Comparison of ENCODE assay signal across 29 cellular contexts in genomic region chr6:149218915-149219314, GRCh38.
DNase-seq lines count a peak whose midpoint lies in the region; ATAC-seq and FAIRE-seq lines count a peak whose summit lies in the region.
"Had no signal": no experiment of that assay in that cellular context is flagged by ENCODE, and none has a peak within 500 bp of the region (broad histone marks: within the 10 kb centered on the region; RNA-seq: fewer than 3 reads in every experiment).

No MANE protein-coding gene starts in this region.

- CTCF ChIA-PET in activated CD8-positive, alpha-beta memory T cell treated with anti-CD3 and anti-CD28 coated beads, Interleukin-2, amount 10 ng/mL, durations not matched to agents 7 days and 5 days (lab: Charles Lee) = interaction anchor here (0.9 to 1.3 kb wide), 2 partner anchors 23 to 43 kb away, joined by 3 to 4 read pairs; no protein-coding TSS in a partner anchor
- CTCF ChIA-PET in naive thymus-derived CD4-positive, alpha-beta T cell (lab: Charles Lee) = no interaction called here

- no peaks in the 10 kb centered on the region for H3K9me3 ChIP-seq in naive thymus-derived CD4-positive, alpha-beta T cell (ENCODE audit: control insufficient read depth in 2 of 3, low read length in 3 of 3)
- H3K9me3 ChIP-seq: prostate gland, right lobe of liver, transverse colon had no signal

- H3K27me3 Mint-ChIP-seq in activated CD8-positive, alpha-beta memory T cell treated with anti-CD3 and anti-CD28 coated beads, Interleukin-2, amount 10 ng/mL, durations not matched to agents 7 days and 5 days = no peaks in the 10 kb centered on the region
- no peaks in the 10 kb centered on the region for H3K27me3 Mint-ChIP-seq in activated T-helper 2 cell treated with anti-CD3 and anti-CD28 coated beads, Interferon-gamma antibody, Interleukin-2, Interleukin-4, amounts not matched to agents 10 μg/mL and 5 μg/mL and 100 μg/mL, durations not matched to agents 14 hours and 24 hours and 36 hours (ENCODE audit: low read depth)
- no peaks in the 10 kb centered on the region for H3K27me3 Mint-ChIP-seq in naive thymus-derived CD4-positive, alpha-beta T cell

- no peak overlapping the region for H3K4me3 ChIP-seq in naive thymus-derived CD4-positive, alpha-beta T cell (ENCODE audit: low read length)
- H3K4me3 ChIP-seq: cardiac muscle cell, prostate gland, right lobe of liver, transverse colon had no signal

- H3K9me3 Mint-ChIP-seq in activated CD8-positive, alpha-beta memory T cell treated with anti-CD3 and anti-CD28 coated beads, Interleukin-2, amount 10 ng/mL, durations not matched to agents 7 days and 5 days (ENCODE audit: low read depth) = no peaks in the 10 kb centered on the region
- H3K9me3 Mint-ChIP-seq in activated T-helper 2 cell treated with anti-CD3 and anti-CD28 coated beads, Interferon-gamma antibody, Interleukin-2, Interleukin-4, amounts not matched to agents 10 μg/mL and 5 μg/mL and 100 μg/mL, durations not matched to agents 14 hours and 24 hours and 36 hours = peaks cover 10% of the 10 kb centered on the region
- H3K9me3 Mint-ChIP-seq in naive thymus-derived CD4-positive, alpha-beta T cell = peaks cover 0 to 7% (median 0%) of the 10 kb centered on the region in 11 donors
- H3K9me3 Mint-ChIP-seq: H9 had no signal

- intact Hi-C loops in activated T-helper 2 cell treated with anti-CD3 and anti-CD28 coated beads, Interferon-gamma antibody, Interleukin-2, Interleukin-4, amounts not matched to agents 10 μg/mL and 5 μg/mL and 100 μg/mL, durations not matched to agents 14 hours and 24 hours and 36 hours (cut with micrococcal nuclease) = loop anchor here (1.0 to 10.0 kb wide), 2 partner anchors 14 to 464 kb away; no protein-coding TSS in a partner anchor
- intact Hi-C loops in naive thymus-derived CD4-positive, alpha-beta T cell (cut with micrococcal nuclease) = loop anchor here in 1 of 2 donors (2.0 kb wide), 1 partner anchor 14 kb away; no protein-coding TSS in a partner anchor

- H3K27ac Mint-ChIP-seq in activated CD8-positive, alpha-beta memory T cell treated with anti-CD3 and anti-CD28 coated beads, Interleukin-2, amount 10 ng/mL, durations not matched to agents 7 days and 5 days = peak overlapping the region; percentile 56
- peak overlapping the region; percentile 86 for H3K27ac Mint-ChIP-seq in activated T-helper 2 cell treated with anti-CD3 and anti-CD28 coated beads, Interferon-gamma antibody, Interleukin-2, Interleukin-4, amounts not matched to agents 10 μg/mL and 5 μg/mL and 100 μg/mL, durations not matched to agents 14 hours and 24 hours and 36 hours
- peak overlapping the region in 7 of 9 donors; percentile 17 to 75 (median 54) for H3K27ac Mint-ChIP-seq in naive thymus-derived CD4-positive, alpha-beta T cell
- H3K27ac Mint-ChIP-seq: H9, WTC11 had no signal

- peaks cover 33% of the 10 kb centered on the region for H3K36me3 Mint-ChIP-seq in activated CD8-positive, alpha-beta memory T cell treated with anti-CD3 and anti-CD28 coated beads, Interleukin-2, amount 10 ng/mL, durations not matched to agents 7 days and 5 days
- H3K36me3 Mint-ChIP-seq in activated T-helper 2 cell treated with anti-CD3 and anti-CD28 coated beads, Interferon-gamma antibody, Interleukin-2, Interleukin-4, amounts not matched to agents 10 μg/mL and 5 μg/mL and 100 μg/mL, durations not matched to agents 14 hours and 24 hours and 36 hours (ENCODE audit: low read depth) = peaks cover 29% of the 10 kb centered on the region
- peaks cover 0 to 35% (median 4%) of the 10 kb centered on the region in 5 donors for H3K36me3 Mint-ChIP-seq in naive thymus-derived CD4-positive, alpha-beta T cell
- H3K36me3 Mint-ChIP-seq: WTC11 had no signal

- POLR2A ChIA-PET in naive thymus-derived CD4-positive, alpha-beta T cell (lab: Charles Lee) = interaction anchor here (0.9 to 1.1 kb wide), 2 partner anchors 23 to 61 kb away, joined by 3 read pairs; no protein-coding TSS in a partner anchor

- peak; percentile 56 for FAIRE-seq in GM18507 (lab: Jason Lieb, UNC)
- FAIRE-seq: HTR-8/SVneo, keratinocyte, RCC 7860 had no signal

- no peaks in the 10 kb centered on the region for H3K36me3 ChIP-seq in naive thymus-derived CD4-positive, alpha-beta T cell (ENCODE audit: control insufficient read depth in 2 of 3, insufficient read depth in 3 of 3, low read length in 3 of 3)
- H3K36me3 ChIP-seq: cardiac muscle cell, prostate gland, right lobe of liver, transverse colon had no signal

- peaks cover under 1 to 6% of the 10 kb centered on the region in 2 donors for H3K4me1 ChIP-seq in naive thymus-derived CD4-positive, alpha-beta T cell (ENCODE audit: control insufficient read depth in 2 of 2, insufficient read depth in 2 of 2, low read length in 2 of 2)
- H3K4me1 ChIP-seq: prostate gland had no signal

- H3K27ac ChIP-seq in naive thymus-derived CD4-positive, alpha-beta T cell (ENCODE audit: low read depth, low read length) = no peak overlapping the region
- H3K27ac ChIP-seq: cardiac muscle cell, prostate gland, right lobe of liver, transverse colon had no signal

- no peak for DNase-seq in activated CD8-positive, alpha-beta memory T cell treated with anti-CD3 and anti-CD28 coated beads, Interleukin-2, amount 10 ng/mL, durations not matched to agents 7 days and 5 days
- no peak for DNase-seq in activated CD8-positive, alpha-beta memory T cell treated with anti-CD3 and anti-CD28 coated beads, Interleukin-2, amount 50 U/mL, for 48 hours
- DNase-seq in GM18507 (ENCODE audit: extremely low spot score, insufficient read length, low read depth) = no peak
- DNase-seq in activated T-helper 2 cell treated with anti-CD3 and anti-CD28 coated beads, Interferon-gamma antibody, Interleukin-2, Interleukin-4, amounts not matched to agents 10 μg/mL and 5 μg/mL and 100 μg/mL, durations not matched to agents 14 hours and 24 hours and 36 hours (ENCODE audit: low spot score) = no peak
- no peak for DNase-seq in naive thymus-derived CD4-positive, alpha-beta T cell
- no peak for DNase-seq in SIG-M5 (lab: John Stamatoyannopoulos, UW)
- no peak for DNase-seq in NCI-H446 treated with DMSO at 0.1 percent for 48 hours (lab: John Stamatoyannopoulos, UW)
- DNase-seq: activated naive CD4-positive, alpha-beta T cell treated with anti-CD3 and anti-CD28 coated beads, Interleukin-2, amount 50 U/mL, for 16 hours; activated T-cell treated with anti-CD3 and anti-CD28 coated beads, Interleukin-2, amount 50 U/mL, for 48 hours; anterior cingulate cortex; cortex of kidney; H9; left ventricle myocardium superior; mesendoderm; NCI-H1048; NCI-H1694 treated with DMSO at 0.1 percent for 48 hours; NCI-H446; NCI-H82; right lobe of liver; SHP77 treated with DMSO at 0.1 percent for 48 hours; stimulated activated CD4-positive, alpha-beta T cell treated with anti-CD3 and anti-CD28 coated beads, Interleukin-4, amount 100 ng/mL, for 1 hour; transverse colon had no signal

- H3K4me3 Mint-ChIP-seq in activated CD8-positive, alpha-beta memory T cell treated with anti-CD3 and anti-CD28 coated beads, Interleukin-2, amount 10 ng/mL, durations not matched to agents 7 days and 5 days = no peak overlapping the region
- no peak overlapping the region for H3K4me3 Mint-ChIP-seq in activated T-helper 2 cell treated with anti-CD3 and anti-CD28 coated beads, Interferon-gamma antibody, Interleukin-2, Interleukin-4, amounts not matched to agents 10 μg/mL and 5 μg/mL and 100 μg/mL, durations not matched to agents 14 hours and 24 hours and 36 hours (ENCODE audit: low read depth)
- peak overlapping the region in 1 of 10 donors; percentile 52 for H3K4me3 Mint-ChIP-seq in naive thymus-derived CD4-positive, alpha-beta T cell
- H3K4me3 Mint-ChIP-seq: H9, WTC11 had no signal

- H3K27me3 ChIP-seq in naive thymus-derived CD4-positive, alpha-beta T cell (ENCODE audit: control insufficient read depth in 2 of 2, insufficient read depth in 2 of 2, low read length in 2 of 2) = no peaks in the 10 kb centered on the region
- H3K27me3 ChIP-seq: cardiac muscle cell, right lobe of liver, transverse colon had no signal

- H3K4me1 Mint-ChIP-seq in activated CD8-positive, alpha-beta memory T cell treated with anti-CD3 and anti-CD28 coated beads, Interleukin-2, amount 10 ng/mL, durations not matched to agents 7 days and 5 days = peaks cover 36% of the 10 kb centered on the region
- H3K4me1 Mint-ChIP-seq in activated T-helper 2 cell treated with anti-CD3 and anti-CD28 coated beads, Interferon-gamma antibody, Interleukin-2, Interleukin-4, amounts not matched to agents 10 μg/mL and 5 μg/mL and 100 μg/mL, durations not matched to agents 14 hours and 24 hours and 36 hours (ENCODE audit: low read depth) = peaks cover 52% of the 10 kb centered on the region
- peaks cover 6 to 42% (median 28%) of the 10 kb centered on the region in 7 donors for H3K4me1 Mint-ChIP-seq in naive thymus-derived CD4-positive, alpha-beta T cell

- ATAC-seq in activated CD8-positive, alpha-beta memory T cell treated with anti-CD3 and anti-CD28 coated beads, Interleukin-2, amount 10 ng/mL, durations not matched to agents 7 days and 5 days = peak; percentile 3
- ATAC-seq in naive thymus-derived CD4-positive, alpha-beta T cell = no peak
- ATAC-seq in HG03432 (IDR thresholded peaks at IDR 0.05; ENCODE audit: unreplicated experiment) = no peak
- ATAC-seq: left ventricle myocardium superior, right lobe of liver, WTC11 had no signal
